In the genomic region with DNA sequence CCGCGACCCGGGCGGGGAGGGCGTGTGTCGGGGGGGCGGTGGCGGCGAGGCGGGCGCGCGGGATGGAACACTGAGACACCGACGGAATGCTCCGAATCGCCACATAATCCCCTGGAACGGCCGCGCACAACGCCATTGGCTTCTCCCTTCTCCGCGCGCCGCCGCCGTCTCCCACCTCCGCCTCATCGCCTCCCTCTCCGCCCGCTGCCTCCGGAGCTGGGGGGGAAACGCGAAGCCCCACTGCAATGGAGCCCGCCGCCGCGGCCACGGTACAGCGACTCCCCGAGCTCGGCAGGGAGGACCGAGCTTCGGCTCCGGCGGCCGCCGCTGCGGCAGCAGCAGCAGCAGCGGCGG, we compare ENCODE assay signal across 8 cellular contexts. TPM values are rescaled to one million over a fixed set of nuclear protein-coding genes. Genes with fewer than 3 reads are reported as not detected.
DNase-seq lines count a peak whose midpoint lies in the region; ATAC-seq, FAIRE-seq and TF ChIP-seq lines count a peak whose summit lies in the region.

Gene PHLPP1 (plus strand): TSS at position 103 of the 354 bp plus-strand sequence. CDS start 143 bp downstream, at position 246.

- no peaks in the 10 kb centered on the region for H3K27me3 ChIP-seq in CD4-positive, CD25-positive, alpha-beta regulatory T cell (ENCODE audit: control insufficient read depth, insufficient read depth, low read length)
- no peaks in the 10 kb centered on the region for H3K27me3 ChIP-seq in HL-60 (ENCODE audit: insufficient read depth, poor library complexity, severe bottlenecking)
- H3K27me3 ChIP-seq in bronchial epithelial cell (ENCODE audit: control insufficient read depth, insufficient read depth, low read length), result no peaks in the 10 kb centered on the region
- H3K27me3 ChIP-seq in aorta (ENCODE audit: control insufficient read depth in 1 of 2, insufficient read depth in 2 of 2, low read length in 1 of 2), result no peaks in the 10 kb centered on the region

- H3K4me1 Mint-ChIP-seq in CD4-positive, CD25-positive, alpha-beta regulatory T cell, result peaks cover 18 to 42% (median 35%) of the 10 kb centered on the region in 4 donors
- peaks cover 51% of the 10 kb centered on the region for H3K4me1 Mint-ChIP-seq in mesothelial cell of epicardium

- H3K27me3 Mint-ChIP-seq in CD4-positive, CD25-positive, alpha-beta regulatory T cell, result peaks cover 15% of the 10 kb centered on the region
- H3K27me3 Mint-ChIP-seq in mesothelial cell of epicardium (ENCODE audit: low read depth), result no peaks in the 10 kb centered on the region

- peak within 1 kb of the TSS; percentile 82 for H3K4me3 ChIP-seq in CD4-positive, CD25-positive, alpha-beta regulatory T cell (ENCODE audit: low read depth, low read length)
- H3K4me3 ChIP-seq in HL-60 (replicated peaks; ENCODE audit: insufficient read depth, low read length), result peak within 1 kb of the TSS; percentile 88
- peak within 1 kb of the TSS; percentile 75 for H3K4me3 ChIP-seq in bronchial epithelial cell (ENCODE audit: low read depth, low read length)
- H3K4me3 ChIP-seq in aorta (ENCODE audit: low read length in 2 of 2), result peak within 1 kb of the TSS; percentile 75 to 94

- FAIRE-seq in bronchial epithelial cell (lab: Jason Lieb, UNC), result no peak

- ATAC-seq in CD4-positive, CD25-positive, alpha-beta regulatory T cell (ENCODE audit: low read depth in 2 of 2), result peak; percentile 34 to 36
- ATAC-seq in GM19467 (IDR thresholded peaks at IDR 0.05; ENCODE audit: unreplicated experiment), result peak; percentile 19
- ATAC-seq in aorta (ENCODE audit: low FRiP score), result no peak

- peak within 1 kb of the TSS; percentile 96 to 98 (median 97) for H3K27ac Mint-ChIP-seq in CD4-positive, CD25-positive, alpha-beta regulatory T cell
- peak within 1 kb of the TSS; percentile 95 for H3K27ac Mint-ChIP-seq in mesothelial cell of epicardium

- no peaks in the 10 kb centered on the region for H3K36me3 Mint-ChIP-seq in CD4-positive, CD25-positive, alpha-beta regulatory T cell
- H3K36me3 Mint-ChIP-seq in mesothelial cell of epicardium, result no peaks in the 10 kb centered on the region

- TF ChIP-seq CTCF in HL-60 (IDR thresholded peaks at IDR 0.05; ENCODE audit: insufficient read depth, low read length), result no peak
- no peak for TF ChIP-seq CTCF in bronchial epithelial cell (IDR thresholded peaks at IDR 0.05; ENCODE audit: insufficient read depth, low read length, severe bottlenecking)
- TF ChIP-seq CTCF in mesothelial cell of epicardium (IDR thresholded peaks at IDR 0.05; ENCODE audit: unreplicated experiment), result no peak

- no peaks in the 10 kb centered on the region for H3K36me3 ChIP-seq in CD4-positive, CD25-positive, alpha-beta regulatory T cell (ENCODE audit: control insufficient read depth, insufficient read depth, low read length)
- H3K36me3 ChIP-seq in bronchial epithelial cell (ENCODE audit: control insufficient read depth, insufficient read depth, low read length) (no peaks in the 10 kb centered on the region), aorta (ENCODE audit: control insufficient read depth in 1 of 2, insufficient read depth in 2 of 2, low read length in 1 of 2) (no peaks in the 10 kb centered on the region)

- peaks cover 33% of the 10 kb centered on the region for H3K4me1 ChIP-seq in CD4-positive, CD25-positive, alpha-beta regulatory T cell (ENCODE audit: control insufficient read depth, insufficient read depth, low read length, poor library complexity, severe bottlenecking)
- H3K4me1 ChIP-seq in aorta (ENCODE audit: control insufficient read depth in 1 of 2, insufficient read depth in 2 of 2, low read length in 2 of 2), result no peaks in the 10 kb centered on the region

- H3K9me3 Mint-ChIP-seq in CD4-positive, CD25-positive, alpha-beta regulatory T cell, result peaks cover 0 to 5% (median 0%) of the 10 kb centered on the region in 7 donors
- no peaks in the 10 kb centered on the region for H3K9me3 Mint-ChIP-seq in mesothelial cell of epicardium

- no peaks in the 10 kb centered on the region for H3K9me3 ChIP-seq in CD4-positive, CD25-positive, alpha-beta regulatory T cell (ENCODE audit: control insufficient read depth in 2 of 2, low read length in 2 of 2)
- H3K9me3 ChIP-seq in aorta (ENCODE audit: control insufficient read depth, low read length), result no peaks in the 10 kb centered on the region

- no peak for DNase-seq in CD4-positive, CD25-positive, alpha-beta regulatory T cell
- DNase-seq in HL-60 (ENCODE audit: low read depth in 1 of 2, low spot score in 1 of 2) (no peak), bronchial epithelial cell (ENCODE audit: low read depth) (no peak), mesothelial cell of epicardium (ENCODE audit: low spot score in 2 of 2, unreplicated experiment in 2 of 2) (no peak), aorta (no peak), NOMO-1 treated with dmso at 0.1 percent for 144 hours (lab: John Stamatoyannopoulos, UW; ENCODE audit: unreplicated experiment) (no peak)
- DNase-seq in activated CD4-positive, alpha-beta T cell treated with anti-CD3 and anti-CD28 coated beads, Interleukin-2, amount 50 U/mL, for 4 hours, result no peak

- peak within 1 kb of the TSS; percentile 95 to 98 (median 97) for H3K4me3 Mint-ChIP-seq in CD4-positive, CD25-positive, alpha-beta regulatory T cell
- H3K4me3 Mint-ChIP-seq in mesothelial cell of epicardium, result peak within 1 kb of the TSS; percentile 70

- H3K27ac ChIP-seq in CD4-positive, CD25-positive, alpha-beta regulatory T cell (ENCODE audit: insufficient read depth, low read length, poor library complexity, severe bottlenecking), result peak within 1 kb of the TSS; percentile 93
- H3K27ac ChIP-seq in HL-60 (replicated peaks) (peak within 1 kb of the TSS; percentile 90), aorta (ENCODE audit: low read depth in 1 of 2, low read length in 2 of 2) (peak within 1 kb of the TSS; percentile 71 to 99)

- intact Hi-C loops in aorta (cut with DNase I), result loop anchor here (2.0 to 10.0 kb wide), 12 partner anchors 128 to 719 kb away; partner anchors contain the start of genes PIGN (in 1 of the 2) and RELCH (in 1 of the 2)

- 1% methylated on average over 21 to 51 of the region's 51 CpGs for WGBS in aorta, 2 donors

RNA-seq across cellular contexts. Expression of gene PHLPP1, which starts in this region (rescaled TPM):
- total RNA-seq in CD4-positive, CD25-positive, alpha-beta regulatory T cell, result 20.3 TPM
- polyA plus RNA-seq in CD4-positive, CD25-positive, alpha-beta regulatory T cell, result under 1 TPM; 0.27 to 0.57 (median 0.52) TPM
- total RNA-seq in bronchial epithelial cell (3.4 and 5.6 TPM in 2 replicates), mesothelial cell of epicardium (20.4 to 21.2 TPM (median 21.2 TPM) in 3 replicates), aorta (10 to 100 TPM; 14.2 to 16.5 TPM)
- 1 to 10 TPM; 1.6 to 2.3 TPM for polyA plus RNA-seq in aorta
